ENCODE assay signal across 27 cellular contexts in the genomic region with DNA sequence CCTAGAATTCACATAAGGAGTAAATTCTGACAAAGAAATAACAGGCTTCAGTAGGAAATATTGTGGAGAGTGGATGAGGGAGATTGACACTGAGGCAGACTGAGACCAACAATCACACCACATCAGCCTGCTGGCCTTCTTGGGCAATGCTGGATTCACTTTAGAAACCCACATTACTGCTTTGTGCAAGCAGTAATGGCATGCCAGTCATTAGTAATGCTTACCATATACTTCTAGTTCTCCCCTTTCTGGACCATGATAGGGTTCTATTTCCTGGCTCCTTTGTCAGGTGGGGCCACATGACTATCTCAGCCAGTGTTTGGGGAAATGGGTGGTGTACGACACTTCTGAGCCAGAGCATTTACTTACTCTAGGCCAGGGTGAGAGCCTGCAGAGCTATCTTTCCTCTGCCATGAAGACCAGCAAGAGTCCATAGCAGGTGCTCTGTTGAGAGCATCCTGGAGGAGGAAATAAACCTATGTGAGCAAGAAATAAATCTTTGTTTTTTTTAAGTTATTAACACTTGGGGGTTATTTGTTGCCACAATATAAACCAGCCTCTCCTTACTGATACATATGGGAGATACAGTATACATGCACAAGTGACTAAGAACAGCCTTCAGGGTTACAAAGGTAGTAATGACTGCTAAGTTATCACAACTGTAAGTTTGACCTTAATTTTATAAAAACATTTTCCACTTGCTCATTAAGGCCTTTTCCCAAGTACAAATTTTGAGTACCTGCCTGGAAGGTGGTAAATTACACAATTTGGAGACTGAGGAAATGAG.
"Had no signal": no experiment of that assay in that cellular context is flagged by ENCODE, and none has a peak within 500 bp of the region (broad histone marks: within the 10 kb centered on the region; RNA-seq: fewer than 3 reads in every experiment).

No MANE protein-coding gene starts in this region.

- H3K9me3 ChIP-seq: ascending aorta, mucosa of descending colon, pancreas, prostate gland, tibial nerve had no signal

- H3K4me3 Mint-ChIP-seq: activated CD4-positive, alpha-beta T cell treated with anti-CD3 and anti-CD28 coated beads, Interleukin-2, amount 10 ng/mL, durations not matched to agents 7 days and 5 days; activated naive CD8-positive, alpha-beta T cell; nephron progenitor cell; stimulated activated memory B cell treated with anti-CD40 and anti-IgM and Interleukin-4, amounts not matched to agents 10 μg/mL and 1 μg/mL and 100 μg/mL, for 72 hours had no signal

- DNase-seq: activated CD4-positive, alpha-beta T cell treated with anti-CD3 and anti-CD28 coated beads, Interleukin-2, amount 10 ng/mL, durations not matched to agents 7 days and 5 days; activated CD4-positive, CD25-positive, alpha-beta regulatory T cell treated with anti-CD3 and anti-CD28 coated beads, Interleukin-2, amount 50 U/mL, for 72 hours; activated T-cell treated with anti-CD3 and anti-CD28 coated beads, Interleukin-2, amount 50 U/mL, for 1 hour; brain microvascular endothelial cell; caudate nucleus; foreskin fibroblast; head of caudate nucleus; hippocampal formation; left cardiac atrium; left ventricle myocardium superior; mucosa of descending colon; nephron progenitor cell; pancreas; retina; stimulated activated CD4-positive, alpha-beta T cell treated with anti-CD3 and anti-CD28 coated beads, Interleukin-12 subunit alpha, Interleukin-12 subunit beta, amount 100 ng/mL, for 4 hours; stimulated activated CD4-positive, alpha-beta T cell treated with anti-CD3 and anti-CD28 coated beads, Interleukin-4, amount 100 ng/mL, for 24 hours had no signal

- H3K4me1 Mint-ChIP-seq: nephron progenitor cell; stimulated activated memory B cell treated with anti-CD40 and anti-IgM and Interleukin-4, amounts not matched to agents 10 μg/mL and 1 μg/mL and 100 μg/mL, for 72 hours had no signal

- H3K36me3 Mint-ChIP-seq: activated naive CD8-positive, alpha-beta T cell; stimulated activated memory B cell treated with anti-CD40 and anti-IgM and Interleukin-4, amounts not matched to agents 10 μg/mL and 1 μg/mL and 100 μg/mL, for 72 hours had no signal

- H3K4me1 ChIP-seq: ascending aorta, pancreas, prostate gland, tibial nerve had no signal

- H3K36me3 ChIP-seq: ascending aorta, brain microvascular endothelial cell, pancreas, prostate gland, tibial nerve had no signal

- H3K27ac ChIP-seq: ascending aorta, brain microvascular endothelial cell, pancreas, prostate gland, skin epidermis, tibial nerve had no signal

- ATAC-seq: esophagus mucosa; left cardiac atrium; left ventricle myocardium superior; mucosa of descending colon; pancreas; sciatic nerve; stimulated activated memory B cell treated with anti-CD40 and anti-IgM and Interleukin-4, amounts not matched to agents 10 μg/mL and 1 μg/mL and 100 μg/mL, for 72 hours had no signal

- H3K9me3 Mint-ChIP-seq: activated T-helper 2 cell treated with anti-CD3 and anti-CD28 coated beads, Interferon-gamma antibody, Interleukin-2, Interleukin-4, amounts not matched to agents 10 μg/mL and 5 μg/mL and 100 μg/mL, durations not matched to agents 14 hours and 24 hours and 36 hours; nephron progenitor cell; stimulated activated memory B cell treated with anti-CD40 and anti-IgM and Interleukin-4, amounts not matched to agents 10 μg/mL and 1 μg/mL and 100 μg/mL, for 72 hours had no signal

- H3K27me3 Mint-ChIP-seq: activated naive CD8-positive, alpha-beta T cell; stimulated activated memory B cell treated with anti-CD40 and anti-IgM and Interleukin-4, amounts not matched to agents 10 μg/mL and 1 μg/mL and 100 μg/mL, for 72 hours had no signal

- H3K27ac Mint-ChIP-seq: activated CD4-positive, alpha-beta T cell treated with anti-CD3 and anti-CD28 coated beads, Interleukin-2, amount 10 ng/mL, durations not matched to agents 7 days and 5 days; activated naive CD8-positive, alpha-beta T cell; activated T-helper 2 cell treated with anti-CD3 and anti-CD28 coated beads, Interferon-gamma antibody, Interleukin-2, Interleukin-4, amounts not matched to agents 10 μg/mL and 5 μg/mL and 100 μg/mL, durations not matched to agents 14 hours and 24 hours and 36 hours; nephron progenitor cell; stimulated activated memory B cell treated with anti-CD40 and anti-IgM and Interleukin-4, amounts not matched to agents 10 μg/mL and 1 μg/mL and 100 μg/mL, for 72 hours had no signal

- FAIRE-seq: endothelial cell of umbilical vein, keratinocyte, pancreas had no signal

- H3K27me3 ChIP-seq: ascending aorta, brain microvascular endothelial cell, pancreas, tibial nerve had no signal

- H3K4me3 ChIP-seq: ascending aorta, mucosa of descending colon, pancreas, prostate gland, skin epidermis, tibial nerve had no signal
